8 cellular contexts compared by ENCODE assay signal in the genomic region with DNA sequence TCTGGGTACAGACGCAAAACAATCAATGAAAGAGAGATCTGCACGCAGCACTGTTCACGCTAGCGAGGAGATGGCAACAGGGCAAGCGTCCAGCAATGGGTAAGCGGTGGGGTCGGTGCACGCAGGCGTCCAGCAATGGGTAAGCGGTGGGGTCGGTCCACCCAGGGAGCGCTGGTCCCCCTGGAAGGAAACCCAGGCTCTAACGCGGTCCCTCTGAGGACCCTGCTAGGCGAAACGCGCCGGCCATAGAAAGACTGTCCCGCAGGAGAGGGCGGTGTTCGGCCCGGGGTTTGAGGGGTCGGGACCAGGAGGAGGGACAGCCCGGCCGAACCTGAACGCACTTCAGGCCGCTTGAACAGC. TPM values are rescaled to one million over a fixed set of nuclear protein-coding genes. Genes with fewer than 3 reads are reported as not detected.
DNase-seq lines count a peak whose midpoint lies in the region; ATAC-seq, FAIRE-seq and TF ChIP-seq lines count a peak whose summit lies in the region.

No MANE protein-coding gene starts in this region.

- ATAC-seq in GM19035 (IDR thresholded peaks at IDR 0.05; ENCODE audit: unreplicated experiment) (peak; percentile 33), HG03139 (IDR thresholded peaks at IDR 0.05; ENCODE audit: unreplicated experiment) (peak; percentile 24)

- peaks cover 0 to 6% of the 10 kb centered on the region in 2 donors for H3K4me1 ChIP-seq in small intestine (ENCODE audit: control insufficient read depth in 2 of 2, insufficient read depth in 1 of 2, low read depth in 1 of 2, low read length in 1 of 2)

- peak overlapping the region; percentile 87 to 92 for H3K27ac ChIP-seq in small intestine (ENCODE audit: low read depth in 1 of 2, low read length in 1 of 2)

- H3K27me3 ChIP-seq in small intestine (ENCODE audit: control insufficient read depth in 2 of 2, insufficient read depth in 2 of 2, low read length in 2 of 2) = no peaks in the 10 kb centered on the region

- POLR2A ChIA-PET in AG04449 (lab: Yijun Ruan, JAX) = interaction anchor here (0.7 kb wide), 1 partner anchor 10 kb away, joined by 3 read pairs; no protein-coding TSS in a partner anchor

- 1% methylated on average over 27 of the region's 27 CpGs for WGBS in small intestine, 3 donors

- H3K27ac Mint-ChIP-seq in activated T-helper 2 cell treated with anti-CD3 and anti-CD28 coated beads, Interferon-gamma antibody, Interleukin-2, Interleukin-4, amounts not matched to agents 10 μg/mL and 5 μg/mL and 100 μg/mL, durations not matched to agents 14 hours and 24 hours and 36 hours = peak overlapping the region; percentile 80

- DNase-seq in AG04449 (ENCODE audit: low read depth, low spot score) (no peak), hepatic stellate cell (ENCODE audit: low spot score) (peak; percentile 35), small intestine (no peak), superior temporal gyrus (ENCODE audit: extremely low spot score) (no peak), NOMO-1 treated with DMSO at 0.1 percent for 48 hours (lab: John Stamatoyannopoulos, UW; ENCODE audit: unreplicated experiment) (no peak)
- no peak for DNase-seq in activated T-helper 2 cell treated with anti-CD3 and anti-CD28 coated beads, Interferon-gamma antibody, Interleukin-2, Interleukin-4, amounts not matched to agents 10 μg/mL and 5 μg/mL and 100 μg/mL, durations not matched to agents 14 hours and 24 hours and 36 hours (ENCODE audit: low spot score)

- H3K4me3 ChIP-seq in AG04449 (ENCODE audit: low read depth, low read length) (peak overlapping the region; percentile 86), small intestine (ENCODE audit: low read depth in 1 of 2, low read length in 2 of 2) (peak overlapping the region; percentile 42 to 95)

- H3K36me3 Mint-ChIP-seq in activated T-helper 2 cell treated with anti-CD3 and anti-CD28 coated beads, Interferon-gamma antibody, Interleukin-2, Interleukin-4, amounts not matched to agents 10 μg/mL and 5 μg/mL and 100 μg/mL, durations not matched to agents 14 hours and 24 hours and 36 hours (ENCODE audit: low read depth) = peaks cover 29% of the 10 kb centered on the region

- no peaks in the 10 kb centered on the region for H3K36me3 ChIP-seq in small intestine (ENCODE audit: control insufficient read depth in 2 of 2, insufficient read depth in 2 of 2, low read length in 2 of 2)

- no peak for FAIRE-seq in small intestine (lab: Jason Lieb, UNC)

- no peaks in the 10 kb centered on the region for H3K27me3 Mint-ChIP-seq in activated T-helper 2 cell treated with anti-CD3 and anti-CD28 coated beads, Interferon-gamma antibody, Interleukin-2, Interleukin-4, amounts not matched to agents 10 μg/mL and 5 μg/mL and 100 μg/mL, durations not matched to agents 14 hours and 24 hours and 36 hours (ENCODE audit: low read depth)

- H3K9me3 ChIP-seq in small intestine (ENCODE audit: control insufficient read depth, low read depth) = no peaks in the 10 kb centered on the region

- H3K9me3 Mint-ChIP-seq in activated T-helper 2 cell treated with anti-CD3 and anti-CD28 coated beads, Interferon-gamma antibody, Interleukin-2, Interleukin-4, amounts not matched to agents 10 μg/mL and 5 μg/mL and 100 μg/mL, durations not matched to agents 14 hours and 24 hours and 36 hours = no peaks in the 10 kb centered on the region

- no peak for TF ChIP-seq CTCF in AG04449 (IDR thresholded peaks at IDR 0.05; ENCODE audit: insufficient read depth, low read length, missing control alignments)

- H3K4me3 Mint-ChIP-seq in activated T-helper 2 cell treated with anti-CD3 and anti-CD28 coated beads, Interferon-gamma antibody, Interleukin-2, Interleukin-4, amounts not matched to agents 10 μg/mL and 5 μg/mL and 100 μg/mL, durations not matched to agents 14 hours and 24 hours and 36 hours (ENCODE audit: low read depth) = peak overlapping the region; percentile 90

- H3K4me1 Mint-ChIP-seq in activated T-helper 2 cell treated with anti-CD3 and anti-CD28 coated beads, Interferon-gamma antibody, Interleukin-2, Interleukin-4, amounts not matched to agents 10 μg/mL and 5 μg/mL and 100 μg/mL, durations not matched to agents 14 hours and 24 hours and 36 hours (ENCODE audit: low read depth) = peaks cover 12% of the 10 kb centered on the region

- CTCF ChIA-PET in AG04449 (lab: Yijun Ruan, JAX) = interaction anchor here (1.6 kb wide), 1 partner anchor 295 kb away, joined by 4 read pairs; no protein-coding TSS in a partner anchor

- intact Hi-C loops in activated T-helper 2 cell treated with anti-CD3 and anti-CD28 coated beads, Interferon-gamma antibody, Interleukin-2, Interleukin-4, amounts not matched to agents 10 μg/mL and 5 μg/mL and 100 μg/mL, durations not matched to agents 14 hours and 24 hours and 36 hours (cut with micrococcal nuclease) = loop anchor here (1.0 to 10.0 kb wide), 2 partner anchors 23 to 55 kb away; partner anchors contain the start of genes ANKLE2, POLE and PXMP2

RNA-seq across cellular contexts. Expression of gene PGAM5, which starts 0.6 kb away (rescaled TPM):
- 78.6 and 80.7 TPM in 2 replicates for total RNA-seq in activated T-helper 2 cell treated with anti-CD3 and anti-CD28 coated beads, Interferon-gamma antibody, Interleukin-2, Interleukin-4, amounts not matched to agents 10 μg/mL and 5 μg/mL and 100 μg/mL, durations not matched to agents 14 hours and 24 hours and 36 hours
- polyA plus RNA-seq in small intestine = 10 to 100 TPM in 2 of 3 donors, 1 to 10 TPM in 1; 9.5 to 35.5 (median 10.1) TPM

RNA-seq across cellular contexts. Expression of gene PXMP2, which starts 22.7 kb away (rescaled TPM):
- total RNA-seq in activated T-helper 2 cell treated with anti-CD3 and anti-CD28 coated beads, Interferon-gamma antibody, Interleukin-2, Interleukin-4, amounts not matched to agents 10 μg/mL and 5 μg/mL and 100 μg/mL, durations not matched to agents 14 hours and 24 hours and 36 hours = 19.1 and 23.2 TPM in 2 replicates
- polyA plus RNA-seq in small intestine = 100 to 1,000 TPM in 2 of 3 donors, 10 to 100 TPM in 1; 47.2 to 121 (median 112) TPM

RNA-seq across cellular contexts. Expression of gene POLE, which starts 22.9 kb away (rescaled TPM):
- 152 and 159 TPM in 2 replicates for total RNA-seq in activated T-helper 2 cell treated with anti-CD3 and anti-CD28 coated beads, Interferon-gamma antibody, Interleukin-2, Interleukin-4, amounts not matched to agents 10 μg/mL and 5 μg/mL and 100 μg/mL, durations not matched to agents 14 hours and 24 hours and 36 hours
- polyA plus RNA-seq in small intestine = 10 to 100 TPM; 23.6 to 58.6 (median 23.8) TPM

RNA-seq across cellular contexts. Expression of gene ANKLE2, which starts 51.6 kb away (rescaled TPM):
- 143 and 152 TPM in 2 replicates for total RNA-seq in activated T-helper 2 cell treated with anti-CD3 and anti-CD28 coated beads, Interferon-gamma antibody, Interleukin-2, Interleukin-4, amounts not matched to agents 10 μg/mL and 5 μg/mL and 100 μg/mL, durations not matched to agents 14 hours and 24 hours and 36 hours
- polyA plus RNA-seq in small intestine = 10 to 100 TPM; 22.2 to 47.3 (median 30.6) TPM
